ENCODE assay signal across 8 cellular contexts in genomic region chr4:158170691-158171455, GRCh38. TPM values are rescaled to one million over a fixed set of nuclear protein-coding genes. Genes with fewer than 3 reads are reported as not detected.
A peak's percentile ranks its signal among the peaks of the same experiment; 100 is the strongest.
DNase-seq lines count a peak whose midpoint lies in the region; ATAC-seq and TF ChIP-seq lines count a peak whose summit lies in the region.

No MANE protein-coding gene starts in this region.

- TF ChIP-seq CTCF in activated CD8-positive, alpha-beta T cell treated with anti-CD3 and anti-CD28 coated beads for 36 hours (IDR thresholded peaks at IDR 0.05) = peak; percentile 66
- peak; percentile 71 to 87 (median 78) for TF ChIP-seq CTCF in heart left ventricle (IDR thresholded peaks at IDR 0.05)

- peaks cover 0 to 67% (median 41%) of the 10 kb centered on the region in 12 donors for H3K4me1 ChIP-seq in heart left ventricle

- H3K9me3 ChIP-seq in heart left ventricle = no peaks in the 10 kb centered on the region

- POLR2A ChIA-PET in activated CD8-positive, alpha-beta T cell treated with anti-CD3 and anti-CD28 coated beads for 36 hours (lab: Charles Lee) = no interaction called here

- H3K27ac ChIP-seq in heart left ventricle = peak overlapping the region; percentile 82 to 93 (median 88)

- ATAC-seq in GM19463 (IDR thresholded peaks at IDR 0.05; ENCODE audit: unreplicated experiment) = peak; percentile 45
- ATAC-seq in activated CD8-positive, alpha-beta T cell treated with anti-CD3 and anti-CD28 coated beads for 36 hours = no peak
- ATAC-seq in heart left ventricle = peak; percentile 52 to 76 (median 72)
- ATAC-seq in HG02970 (IDR thresholded peaks at IDR 0.05; ENCODE audit: low FRiP score, unreplicated experiment) = no peak

- H3K4me3 ChIP-seq in heart left ventricle = peak overlapping the region; percentile 30 to 73 (median 67)
- peak overlapping the region; percentile 51 for H3K4me3 ChIP-seq in skeletal muscle cell (ENCODE audit: low read depth, low read length)

- WGBS in heart left ventricle, 4 donors = 13 to 30% (median 20%) methylated on average over 21 to 38 of the region's 38 CpGs

- H3K36me3 Mint-ChIP-seq in activated CD8-positive, alpha-beta T cell treated with anti-CD3 and anti-CD28 coated beads for 36 hours (ENCODE audit: low read depth) = no peaks in the 10 kb centered on the region

- peak; percentile 39 for DNase-seq in AG08395 (ENCODE audit: low spot score)
- peak; percentile 45 for DNase-seq in activated CD8-positive, alpha-beta T cell treated with anti-CD3 and anti-CD28 coated beads for 36 hours
- peak; percentile 81 to 91 (median 85) for DNase-seq in heart left ventricle
- no peak for DNase-seq in skeletal muscle cell (ENCODE audit: low read depth)
- DNase-seq in cortex of kidney (lab: John Stamatoyannopoulos, UW) = no peak
- DNase-seq in SKM-1 (lab: John Stamatoyannopoulos, UW; ENCODE audit: unreplicated experiment) = no peak

- no peak overlapping the region for H3K27ac Mint-ChIP-seq in activated CD8-positive, alpha-beta T cell treated with anti-CD3 and anti-CD28 coated beads for 36 hours

- intact Hi-C loops in activated CD8-positive, alpha-beta T cell treated with anti-CD3 and anti-CD28 coated beads for 36 hours (cut with micrococcal nuclease) = no loop called here
- intact Hi-C loops in heart left ventricle (cut with DNase I) = loop anchor here in 7 of 10 donors (1.0 to 5.0 kb wide), 9 partner anchors 34 to 501 kb away; partner anchors contain the start of genes C4orf46 (in 1 of the 7), ETFDH (in 1 of the 7) and TMEM144 (in 1 of the 7)

- H3K9me3 Mint-ChIP-seq in activated CD8-positive, alpha-beta T cell treated with anti-CD3 and anti-CD28 coated beads for 36 hours = no peaks in the 10 kb centered on the region

- CTCF ChIA-PET in activated CD8-positive, alpha-beta T cell treated with anti-CD3 and anti-CD28 coated beads for 36 hours (lab: Charles Lee) = interaction anchor here (0.8 to 1.6 kb wide), 4 partner anchors 12 to 176 kb away, joined by 3 to 6 read pairs (median 3); no protein-coding TSS in a partner anchor

- H3K4me1 Mint-ChIP-seq in activated CD8-positive, alpha-beta T cell treated with anti-CD3 and anti-CD28 coated beads for 36 hours (ENCODE audit: low read depth) = no peaks in the 10 kb centered on the region

- H3K27me3 ChIP-seq in heart left ventricle = no peaks in the 10 kb centered on the region

- H3K27me3 Mint-ChIP-seq in activated CD8-positive, alpha-beta T cell treated with anti-CD3 and anti-CD28 coated beads for 36 hours = peaks cover 30% of the 10 kb centered on the region

- peaks cover 0 to 4% (median 0%) of the 10 kb centered on the region in 9 donors for H3K36me3 ChIP-seq in heart left ventricle

- no peak overlapping the region for H3K4me3 Mint-ChIP-seq in activated CD8-positive, alpha-beta T cell treated with anti-CD3 and anti-CD28 coated beads for 36 hours

- no peak for TF ChIP-seq POLR2A in heart left ventricle (IDR thresholded peaks at IDR 0.05)

RNA-seq across cellular contexts. Expression of gene GASK1B, which starts 2.0 kb away (rescaled TPM):
- total RNA-seq in activated CD8-positive, alpha-beta T cell treated with anti-CD3 and anti-CD28 coated beads for 36 hours = not detected
- 100 to 1,000 TPM in 2 of 9 donors, 10 to 100 TPM in 7; 34.5 to 108 (median 73.9) TPM for total RNA-seq in heart left ventricle
- 10 to 100 TPM; 10.0 to 38.5 TPM for polyA plus RNA-seq in heart left ventricle

RNA-seq across cellular contexts. Expression of gene TMEM144, which starts 39.4 kb away (rescaled TPM):
- total RNA-seq in activated CD8-positive, alpha-beta T cell treated with anti-CD3 and anti-CD28 coated beads for 36 hours = under 1 TPM in 1 of 2 experiments, not detected in 1; 0.09 TPM
- total RNA-seq in heart left ventricle = 10 to 100 TPM in 6 of 9 donors, 1 to 10 TPM in 3; 6.8 to 17.7 (median 12.5) TPM
- 1 to 10 TPM; 2.3 to 8.0 TPM for polyA plus RNA-seq in heart left ventricle

Comparison
In these comparisons a context has a peak if more than half of its experiments do, and no peak if none do; other contexts are left out.
1. DNase-seq: peak in AG08395 (single experiment), activated CD8-positive, alpha-beta T cell treated with anti-CD3 and anti-CD28 coated beads for 36 hours (single experiment) and heart left ventricle (5 of 5); none in skeletal muscle cell (single experiment), cortex of kidney (single experiment) and SKM-1 (single experiment).
2. ATAC-seq: peak in GM19463 (single experiment) and heart left ventricle (4 of 4); none in activated CD8-positive, alpha-beta T cell treated with anti-CD3 and anti-CD28 coated beads for 36 hours (single experiment) and HG02970 (single experiment).
3. RNA of gene GASK1B, which starts 2.0 kb away (total RNA-seq): 34.5 to 108 TPM in heart left ventricle; not detected in activated CD8-positive, alpha-beta T cell treated with anti-CD3 and anti-CD28 coated beads for 36 hours; every median in the first group is over 10 times any median in the second.
4. RNA of gene TMEM144, which starts 39.4 kb away (total RNA-seq): 6.8 to 17.7 TPM in heart left ventricle; 0.09 TPM in activated CD8-positive, alpha-beta T cell treated with anti-CD3 and anti-CD28 coated beads for 36 hours; every median in the first group is over 4 times any median in the second.